8 cellular contexts compared by ENCODE assay signal in the genomic region with DNA sequence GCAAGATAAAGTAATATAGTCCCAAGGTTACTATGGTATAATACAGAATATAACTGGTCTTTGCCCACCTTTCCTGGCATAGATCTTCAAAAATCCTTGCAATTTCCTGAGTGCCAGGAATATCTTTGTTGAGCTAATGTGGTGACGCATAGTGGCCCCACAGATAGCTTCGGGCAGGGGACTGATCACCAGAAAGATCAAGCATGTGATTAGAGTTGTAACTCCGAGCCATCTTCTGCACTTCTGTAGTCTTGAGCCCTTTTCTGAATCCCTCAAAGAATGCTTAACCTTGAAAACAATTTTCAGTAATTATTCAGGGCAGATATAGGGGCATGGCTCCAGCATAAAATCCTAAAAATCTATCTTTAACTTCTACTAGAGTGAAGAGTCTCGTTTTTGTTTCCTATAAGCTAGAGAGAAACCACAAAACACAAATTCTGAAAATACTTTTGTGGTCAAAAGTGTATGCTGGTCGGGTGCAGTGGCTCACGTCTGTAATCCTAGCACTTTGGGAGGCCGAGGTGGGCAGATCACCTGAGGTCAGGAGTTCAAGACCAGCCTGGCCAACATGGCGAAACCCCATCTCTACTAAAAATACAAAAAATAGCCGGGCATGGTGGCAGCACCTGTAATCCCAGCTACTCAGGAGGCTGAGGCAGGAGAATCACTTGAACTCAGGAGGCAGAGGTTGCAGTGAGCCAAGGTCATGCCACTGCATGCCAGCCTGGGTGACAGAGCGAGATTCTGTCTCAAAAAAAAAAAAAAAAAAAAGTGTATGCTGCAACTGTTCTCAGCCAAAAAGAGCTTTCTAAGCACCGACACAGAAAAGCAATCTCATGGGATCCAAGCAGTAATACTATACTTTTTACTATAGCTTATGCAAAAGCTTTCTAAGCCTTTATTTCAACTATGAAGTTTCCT.
DNase-seq lines count a peak whose midpoint lies in the region; ATAC-seq and TF ChIP-seq lines count a peak whose summit lies in the region.
"Not testable (repeated sequence)": the region's sequence is repeated elsewhere in the genome, so short reads cannot be mapped to it uniquely, and the experiment has no call there.

No MANE protein-coding gene starts in this region.

- 38% methylated on average over 11 of the region's 11 CpGs for WGBS in mammary epithelial cell (ENCODE audit: low coverage, missing lambda C conversion rate)

- H4K20me1 ChIP-seq in KMS-11 (ENCODE audit: insufficient read depth); mammary epithelial cell (ENCODE audit: insufficient read depth, low read length): not testable (repeated sequence)

- CTCF ChIA-PET in activated CD8-positive, alpha-beta memory T cell treated with anti-CD3 and anti-CD28 coated beads, Interleukin-2, amount 10 ng/mL, durations not matched to agents 7 days and 5 days (lab: Charles Lee), result interaction anchor here (0.8 to 1.5 kb wide), 5 partner anchors 8 to 190 kb away, joined by 3 to 4 read pairs (median 3); no protein-coding TSS in a partner anchor
- CTCF ChIA-PET in mammary epithelial cell (lab: Charles Lee; ENCODE audit: low non-redundant PET), result interaction anchor here (0.6 to 0.9 kb wide), 2 partner anchors 15 to 63 kb away, joined by 3 to 6 read pairs; partner anchors contain the start of gene NVL

- not testable (repeated sequence) for H3K4me3 Mint-ChIP-seq in activated CD8-positive, alpha-beta memory T cell treated with anti-CD3 and anti-CD28 coated beads, Interleukin-2, amount 10 ng/mL, durations not matched to agents 7 days and 5 days; stimulated activated naive B cell treated with anti-CD40 and anti-IgM and Interleukin-4, amounts not matched to agents 10 μg/mL and 1 μg/mL and 100 μg/mL, for 72 hours

- H3K4me2 ChIP-seq in KMS-11 (peak overlapping the region; percentile 31; the same call in 1 of the 2 replicates), mammary epithelial cell (ENCODE audit: insufficient read depth, low read depth, low read length) (peak overlapping the region; percentile 30)

- H3K4me1 ChIP-seq in KMS-11 (ENCODE audit: low read depth, poor library complexity, severe bottlenecking), result peaks cover 36% of the 10 kb centered on the region
- H3K4me1 ChIP-seq in mammary epithelial cell (ENCODE audit: insufficient read depth, low read length), result peaks cover 24% of the 10 kb centered on the region

- not testable (repeated sequence) for H3K27me3 ChIP-seq in KMS-11 (ENCODE audit: insufficient read depth, low read depth); mammary epithelial cell (ENCODE audit: insufficient read depth, low read length)

- H3K9me3 Mint-ChIP-seq in activated CD8-positive, alpha-beta memory T cell treated with anti-CD3 and anti-CD28 coated beads, Interleukin-2, amount 10 ng/mL, durations not matched to agents 7 days and 5 days (ENCODE audit: low read depth); stimulated activated naive B cell treated with anti-CD40 and anti-IgM and Interleukin-4, amounts not matched to agents 10 μg/mL and 1 μg/mL and 100 μg/mL, for 72 hours: not testable (repeated sequence)

- not testable (repeated sequence) for TF ChIP-seq CTCF in KMS-11 (conservative IDR thresholded peaks at IDR 0.05; ENCODE audit: low read depth, low read length); mammary epithelial cell (conservative IDR thresholded peaks at IDR 0.05 in 1 of 2, IDR thresholded peaks at IDR 0.05 in 1 of 2; ENCODE audit: extremely low read depth in 1 of 2, insufficient read depth in 1 of 2, low read depth in 1 of 2, low read length in 2 of 2)

- ATAC-seq in GM21529 (IDR thresholded peaks at IDR 0.05; ENCODE audit: unreplicated experiment), result peak; percentile 41
- peak; percentile 24 for ATAC-seq in activated CD8-positive, alpha-beta memory T cell treated with anti-CD3 and anti-CD28 coated beads, Interleukin-2, amount 10 ng/mL, durations not matched to agents 7 days and 5 days
- ATAC-seq in stimulated activated naive B cell treated with anti-CD40 and anti-IgM and Interleukin-4, amounts not matched to agents 10 μg/mL and 1 μg/mL and 100 μg/mL, for 72 hours (replicated peaks), result not testable (repeated sequence)

- H3K27me3 Mint-ChIP-seq in activated CD8-positive, alpha-beta memory T cell treated with anti-CD3 and anti-CD28 coated beads, Interleukin-2, amount 10 ng/mL, durations not matched to agents 7 days and 5 days; stimulated activated naive B cell treated with anti-CD40 and anti-IgM and Interleukin-4, amounts not matched to agents 10 μg/mL and 1 μg/mL and 100 μg/mL, for 72 hours: not testable (repeated sequence)

- H2AFZ ChIP-seq in KMS-11 (ENCODE audit: low read depth); mammary epithelial cell (ENCODE audit: low read depth, low read length): not testable (repeated sequence)

- peak overlapping the region; percentile 66 for H3K27ac Mint-ChIP-seq in activated CD8-positive, alpha-beta memory T cell treated with anti-CD3 and anti-CD28 coated beads, Interleukin-2, amount 10 ng/mL, durations not matched to agents 7 days and 5 days
- peak overlapping the region; percentile 37 for H3K27ac Mint-ChIP-seq in stimulated activated naive B cell treated with anti-CD40 and anti-IgM and Interleukin-4, amounts not matched to agents 10 μg/mL and 1 μg/mL and 100 μg/mL, for 72 hours

- not testable (repeated sequence) for H3K79me2 ChIP-seq in KMS-11 (ENCODE audit: insufficient read depth, low read depth); mammary epithelial cell (ENCODE audit: insufficient read depth, low read length)

- peak; percentile 51 for DNase-seq in Daoy (ENCODE audit: low read depth)
- DNase-seq in SK-MEL-5 (ENCODE audit: low read depth, low spot score), result peak; percentile 80
- DNase-seq in activated CD8-positive, alpha-beta memory T cell treated with anti-CD3 and anti-CD28 coated beads, Interleukin-2, amount 10 ng/mL, durations not matched to agents 7 days and 5 days; stimulated activated naive B cell treated with anti-CD40 and anti-IgM and Interleukin-4, amounts not matched to agents 10 μg/mL and 1 μg/mL and 100 μg/mL, for 72 hours: not testable (repeated sequence)
- peak; percentile 58 for DNase-seq in mammary epithelial cell
- DNase-seq in lung microvascular endothelial cell (ENCODE audit: low read depth in 2 of 2), result peak; percentile 50 to 53

- H3K27ac ChIP-seq in KMS-11, result not testable (repeated sequence)
- H3K27ac ChIP-seq in mammary epithelial cell (ENCODE audit: insufficient read depth, low read depth, low read length), result peak overlapping the region; percentile 59

- BruUV-seq in mammary epithelial cell (replicated peaks; lab: Mats Ljungman, UMichigan), result not testable (repeated sequence)

- H3K36me3 Mint-ChIP-seq in activated CD8-positive, alpha-beta memory T cell treated with anti-CD3 and anti-CD28 coated beads, Interleukin-2, amount 10 ng/mL, durations not matched to agents 7 days and 5 days, result peaks cover 47% of the 10 kb centered on the region
- peaks cover 32 to 38% of the 10 kb centered on the region in 2 donors for H3K36me3 Mint-ChIP-seq in stimulated activated naive B cell treated with anti-CD40 and anti-IgM and Interleukin-4, amounts not matched to agents 10 μg/mL and 1 μg/mL and 100 μg/mL, for 72 hours

- not testable (repeated sequence) for H3K9ac ChIP-seq in KMS-11; mammary epithelial cell (ENCODE audit: insufficient read depth, low read length)

- not testable (repeated sequence) for H3K36me3 ChIP-seq in KMS-11 (ENCODE audit: insufficient read depth); mammary epithelial cell (ENCODE audit: insufficient read depth, low read length)

- intact Hi-C loops in mammary epithelial cell (cut with micrococcal nuclease), result not testable (repeated sequence)

- H3K4me1 Mint-ChIP-seq in activated CD8-positive, alpha-beta memory T cell treated with anti-CD3 and anti-CD28 coated beads, Interleukin-2, amount 10 ng/mL, durations not matched to agents 7 days and 5 days, result peaks cover 39% of the 10 kb centered on the region
- H3K4me1 Mint-ChIP-seq in stimulated activated naive B cell treated with anti-CD40 and anti-IgM and Interleukin-4, amounts not matched to agents 10 μg/mL and 1 μg/mL and 100 μg/mL, for 72 hours, result peaks cover 9 to 24% of the 10 kb centered on the region in 2 donors

- dilution Hi-C loops in mammary epithelial cell (cut with HindIII; ENCODE audit: low sequenced_read_pairs), result not testable (repeated sequence)

- H3K4me3 ChIP-seq in KMS-11 (IDR thresholded peaks at IDR 0.05; ENCODE audit: insufficient read depth, low read depth, low read length); mammary epithelial cell (replicated peaks in 1 of 3; ENCODE audit: insufficient read depth in 1 of 3, low read depth in 2 of 3, low read length in 3 of 3): not testable (repeated sequence)

- not testable (repeated sequence) for H3K9me3 ChIP-seq in mammary epithelial cell (replicated peaks; ENCODE audit: insufficient read depth, low read length)

- in situ Hi-C loops in SK-MEL-5 (cut with HindIII; ENCODE audit: low pct_unique_long_range_greater_than_20kb, low sequenced_read_pairs); mammary epithelial cell (cut with MboI; ENCODE audit: low sequenced_read_pairs in 2 of 2): not testable (repeated sequence)
